13 cellular contexts compared by ENCODE assay signal in genomic region chr3:53729618-53730017, GRCh38.
DNase-seq lines count a peak whose midpoint lies in the region; ATAC-seq, FAIRE-seq and TF ChIP-seq lines count a peak whose summit lies in the region.
"Had no signal": no experiment of that assay in that cellular context is flagged by ENCODE, and none has a peak within 500 bp of the region (broad histone marks: within the 10 kb centered on the region; RNA-seq: fewer than 3 reads in every experiment).

No MANE protein-coding gene starts in this region.

- intact Hi-C loops in OCI-LY7 (cut with micrococcal nuclease; ENCODE audit: unreplicated experiment) (no loop called here), kidney (cut with DNase I) (no loop called here)

- TF ChIP-seq EP300 in gastroesophageal sphincter (IDR thresholded peaks at IDR 0.05): no peak

- no TSS peak for BruUV-seq in OCI-LY7 (replicated peaks; lab: Mats Ljungman, UMichigan)

- FAIRE-seq in kidney (lab: Jason Lieb, UNC): peak; percentile 37

- ATAC-seq in GM19043 (IDR thresholded peaks at IDR 0.05; ENCODE audit: low read depth, unreplicated experiment): peak; percentile 54
- ATAC-seq in gastroesophageal sphincter: no peak
- no peak for ATAC-seq in HG03280 (IDR thresholded peaks at IDR 0.05; ENCODE audit: unreplicated experiment)

- DNase-seq in OCI-LY7 (ENCODE audit: low spot score) (peak; percentile 16), kidney (no peak), C1 segment of cervical spinal cord (lab: John Stamatoyannopoulos, UW) (no peak), NCI-H510A (lab: John Stamatoyannopoulos, UW) (no peak)
- DNase-seq: activated naive CD4-positive, alpha-beta T cell treated with anti-CD3 and anti-CD28 coated beads, Interleukin-2, amount 50 U/mL, for 16 hours; MG63; testis had no signal

- H3K27me3 ChIP-seq in DOHH2 (ENCODE audit: control insufficient read depth, low read length) (no peaks in the 10 kb centered on the region; the same call in 1 of the 2 replicates), gastroesophageal sphincter (peaks cover 5% of the 10 kb centered on the region)
- H3K27me3 ChIP-seq: MG63, testis had no signal

- no peak overlapping the region for H3K4me2 ChIP-seq in DOHH2 (ENCODE audit: low read length)
- no peak overlapping the region for H3K4me2 ChIP-seq in OCI-LY7 (ENCODE audit: low read length)

- WGBS in gastroesophageal sphincter (ENCODE audit: low coverage in 1 of 2), 2 donors: 73 to 90% methylated on average over 2 of the region's 2 CpGs

- H3K4me1 ChIP-seq in DOHH2 (ENCODE audit: control insufficient read depth, low read length) (no peaks in the 10 kb centered on the region), OCI-LY7 (ENCODE audit: insufficient read depth, low read length, poor library complexity, severe bottlenecking) (no peaks in the 10 kb centered on the region), kidney (ENCODE audit: control insufficient read depth in 1 of 2, insufficient read depth in 1 of 2, low read depth in 1 of 2, low read length in 2 of 2) (peaks cover 0 to 3% of the 10 kb centered on the region in 2 donors), gastroesophageal sphincter (peaks cover 0 to 13% (median 0%) of the 10 kb centered on the region in 3 donors)
- H3K4me1 ChIP-seq: prostate gland, testis had no signal

- H3K4me3 ChIP-seq in DOHH2 (ENCODE audit: low read length) (no peak overlapping the region), OCI-LY7 (ENCODE audit: low read depth, low read length, poor library complexity, severe bottlenecking) (no peak overlapping the region), kidney (ENCODE audit: low read length in 2 of 2) (no peak overlapping the region), gastroesophageal sphincter (no peak overlapping the region)
- H3K4me3 ChIP-seq: MG63, prostate gland, testis had no signal

- no peak overlapping the region for H2AFZ ChIP-seq in OCI-LY7 (ENCODE audit: low read length)

- H3K27ac ChIP-seq in DOHH2 (ENCODE audit: low read depth, low read length): no peak overlapping the region
- no peak overlapping the region for H3K27ac ChIP-seq in OCI-LY7 (ENCODE audit: low read depth, low read length, poor library complexity, severe bottlenecking)
- H3K27ac ChIP-seq in kidney (ENCODE audit: low read depth in 2 of 2, low read length in 2 of 2): no peak overlapping the region
- H3K27ac ChIP-seq in gastroesophageal sphincter: no peak overlapping the region
- H3K27ac ChIP-seq: coronary artery, prostate gland, testis had no signal

- H3K36me3 ChIP-seq in DOHH2 (ENCODE audit: control insufficient read depth, low read length): no peaks in the 10 kb centered on the region
- no peaks in the 10 kb centered on the region for H3K36me3 ChIP-seq in OCI-LY7 (ENCODE audit: insufficient read depth, low read length)
- H3K36me3 ChIP-seq in kidney (ENCODE audit: control insufficient read depth in 1 of 2, insufficient read depth in 2 of 2, low read length in 2 of 2): no peaks in the 10 kb centered on the region
- no peaks in the 10 kb centered on the region for H3K36me3 ChIP-seq in gastroesophageal sphincter
- H3K36me3 ChIP-seq: MG63, prostate gland had no signal

- TF ChIP-seq POLR2A in gastroesophageal sphincter (IDR thresholded peaks at IDR 0.05): no peak

- no peaks in the 10 kb centered on the region for H3K9me2 ChIP-seq in DOHH2 (replicated peaks; ENCODE audit: control insufficient read depth, low read length)
- no peaks in the 10 kb centered on the region for H3K9me2 ChIP-seq in OCI-LY7 (ENCODE audit: insufficient read depth, low read length)

- no peaks in the 10 kb centered on the region for H3K9me3 ChIP-seq in DOHH2 (ENCODE audit: control insufficient read depth, insufficient read depth, low read length)
- H3K9me3 ChIP-seq in OCI-LY7 (ENCODE audit: low read length): no peaks in the 10 kb centered on the region
- H3K9me3 ChIP-seq in kidney (ENCODE audit: control insufficient read depth in 1 of 2, low read length in 2 of 2): no peaks in the 10 kb centered on the region
- no peaks in the 10 kb centered on the region for H3K9me3 ChIP-seq in gastroesophageal sphincter
- H3K9me3 ChIP-seq: MG63, prostate gland, testis had no signal

- CTCF ChIA-PET in OCI-LY7 (lab: Charles Lee; ENCODE audit: unreplicated experiment): interaction anchor here (0.9 kb wide), 1 partner anchor 15 kb away, joined by 3 read pairs; no protein-coding TSS in a partner anchor

- H3K9ac ChIP-seq in kidney (ENCODE audit: low read length in 2 of 2): no peak overlapping the region

- POLR2A ChIA-PET in OCI-LY7 (lab: Charles Lee): interaction anchor here (0.8 kb wide), 1 partner anchor 9 kb away, joined by 3 read pairs; no protein-coding TSS in a partner anchor

- H3F3A ChIP-seq in DOHH2 (ENCODE audit: control insufficient read depth, insufficient read depth): no peaks in the 10 kb centered on the region

- H4K20me1 ChIP-seq in DOHH2 (ENCODE audit: control insufficient read depth, insufficient read depth, low read depth, low read length) (no peaks in the 10 kb centered on the region), OCI-LY7 (ENCODE audit: insufficient read depth, low read length) (no peaks in the 10 kb centered on the region)

- TF ChIP-seq CTCF in DOHH2 (IDR thresholded peaks at IDR 0.05; ENCODE audit: low read depth, low read length, poor library complexity, severe bottlenecking) (peak; percentile 27), OCI-LY7 (conservative IDR thresholded peaks at IDR 0.05; ENCODE audit: low read length) (peak; percentile 48), kidney (IDR thresholded peaks at IDR 0.05; ENCODE audit: borderline replicate concordance, extremely low read depth, insufficient read depth) (peak; percentile 30), gastroesophageal sphincter (IDR thresholded peaks at IDR 0.05) (no peak)

- H3K79me2 ChIP-seq in DOHH2 (ENCODE audit: control insufficient read depth, low read length): no peaks in the 10 kb centered on the region
- H3K79me2 ChIP-seq in OCI-LY7 (ENCODE audit: insufficient read depth, low read depth, low read length): no peaks in the 10 kb centered on the region

Comparison
In these comparisons a context has a peak if more than half of its experiments do, and no peak if none do; other contexts are left out.
1. CTCF ChIP-seq: peak in DOHH2 (single experiment), OCI-LY7 (single experiment) and kidney (single experiment); none in gastroesophageal sphincter (0 of 4).